24 cellular contexts compared by ENCODE assay signal in genomic region chr19:32863841-32864240, GRCh38. TPM values are rescaled to one million over a fixed set of nuclear protein-coding genes. Genes with fewer than 3 reads are reported as not detected.
"Had no signal": no experiment of that assay in that cellular context is flagged by ENCODE, and none has a peak within 500 bp of the region (broad histone marks: within the 10 kb centered on the region; RNA-seq: fewer than 3 reads in every experiment).

No MANE protein-coding gene starts in this region.

- H3K27me3 ChIP-seq: brain microvascular endothelial cell, dorsolateral prefrontal cortex had no signal

- DNase-seq: activated CD4-positive, alpha-beta T cell treated with anti-CD3 and anti-CD28 coated beads for 48 hours; activated CD4-positive, alpha-beta T cell treated with anti-CD3 and anti-CD28 coated beads, Interleukin-2, amount 50 U/mL, for 1 hour; activated CD4-positive, alpha-beta T cell treated with anti-CD3 and anti-CD28 coated beads, Interleukin-2, amount 50 U/mL, for 48 hours; activated CD8-positive, alpha-beta memory T cell treated with anti-CD3 and anti-CD28 coated beads for 24 hours; activated CD8-positive, alpha-beta T cell treated with anti-CD3 and anti-CD28 coated beads for 36 hours; activated effector memory CD4-positive, alpha-beta T cell treated with Interleukin-2 at 50 U/mL for 16 hours; activated gamma-delta T cell treated with Interleukin-2 at 50 U/mL for 16 hours; activated naive CD4-positive, alpha-beta T cell treated with anti-CD3 and anti-CD28 coated beads, Interleukin-2, amount 50 U/mL, for 16 hours; activated naive CD4-positive, alpha-beta T cell treated with Interleukin-2 at 50 U/mL for 16 hours; activated T-cell treated with anti-CD3 and anti-CD28 coated beads, Interleukin-2, amount 50 U/mL, for 4 hours; amniotic stem cell; anterior cingulate cortex; brain microvascular endothelial cell; effector memory CD4-positive, alpha-beta T cell; endodermal cell; foreskin fibroblast; T-helper 2 cell had no signal

- H3K36me3 ChIP-seq: brain microvascular endothelial cell had no signal

- H3K27ac ChIP-seq: brain microvascular endothelial cell, coronary artery, dorsolateral prefrontal cortex, VCaP had no signal

- H3K4me3 ChIP-seq: coronary artery, dorsolateral prefrontal cortex had no signal

- ATAC-seq: activated CD8-positive, alpha-beta T cell treated with anti-CD3 and anti-CD28 coated beads for 36 hours; activated T-cell treated with anti-CD3 and anti-CD28 coated beads, Interleukin-2, amount 50 U/mL, for 4 hours; activated T-helper 17 cell treated with anti-CD3 and anti-CD28 coated beads, Interleukin-2, amount 50 U/mL, for 72 hours; WTC11 had no signal

RNA-seq across cellular contexts. Expression of gene SLC7A9, which starts 5.7 kb away (rescaled TPM):
- total RNA-seq: activated CD8-positive, alpha-beta T cell treated with anti-CD3 and anti-CD28 coated beads for 36 hours; activated T-cell treated with anti-CD3 and anti-CD28 coated beads, Interleukin-2, amount 50 U/mL, for 4 hours; cardiac septum; epithelial cell of proximal tubule had no signal
